ENCODE assay signal across 2 cellular contexts in genomic region chr17:43816336-43817320, GRCh38.
TF ChIP-seq lines count a peak whose summit lies in the region.

No MANE protein-coding gene starts in this region.

TF ChIP-seq in HEK293, 187 proteins besides CTCF, POLR2A, EP300 and RAD21 (continued from another document):
- TF ChIP-seq, protein P1, sequence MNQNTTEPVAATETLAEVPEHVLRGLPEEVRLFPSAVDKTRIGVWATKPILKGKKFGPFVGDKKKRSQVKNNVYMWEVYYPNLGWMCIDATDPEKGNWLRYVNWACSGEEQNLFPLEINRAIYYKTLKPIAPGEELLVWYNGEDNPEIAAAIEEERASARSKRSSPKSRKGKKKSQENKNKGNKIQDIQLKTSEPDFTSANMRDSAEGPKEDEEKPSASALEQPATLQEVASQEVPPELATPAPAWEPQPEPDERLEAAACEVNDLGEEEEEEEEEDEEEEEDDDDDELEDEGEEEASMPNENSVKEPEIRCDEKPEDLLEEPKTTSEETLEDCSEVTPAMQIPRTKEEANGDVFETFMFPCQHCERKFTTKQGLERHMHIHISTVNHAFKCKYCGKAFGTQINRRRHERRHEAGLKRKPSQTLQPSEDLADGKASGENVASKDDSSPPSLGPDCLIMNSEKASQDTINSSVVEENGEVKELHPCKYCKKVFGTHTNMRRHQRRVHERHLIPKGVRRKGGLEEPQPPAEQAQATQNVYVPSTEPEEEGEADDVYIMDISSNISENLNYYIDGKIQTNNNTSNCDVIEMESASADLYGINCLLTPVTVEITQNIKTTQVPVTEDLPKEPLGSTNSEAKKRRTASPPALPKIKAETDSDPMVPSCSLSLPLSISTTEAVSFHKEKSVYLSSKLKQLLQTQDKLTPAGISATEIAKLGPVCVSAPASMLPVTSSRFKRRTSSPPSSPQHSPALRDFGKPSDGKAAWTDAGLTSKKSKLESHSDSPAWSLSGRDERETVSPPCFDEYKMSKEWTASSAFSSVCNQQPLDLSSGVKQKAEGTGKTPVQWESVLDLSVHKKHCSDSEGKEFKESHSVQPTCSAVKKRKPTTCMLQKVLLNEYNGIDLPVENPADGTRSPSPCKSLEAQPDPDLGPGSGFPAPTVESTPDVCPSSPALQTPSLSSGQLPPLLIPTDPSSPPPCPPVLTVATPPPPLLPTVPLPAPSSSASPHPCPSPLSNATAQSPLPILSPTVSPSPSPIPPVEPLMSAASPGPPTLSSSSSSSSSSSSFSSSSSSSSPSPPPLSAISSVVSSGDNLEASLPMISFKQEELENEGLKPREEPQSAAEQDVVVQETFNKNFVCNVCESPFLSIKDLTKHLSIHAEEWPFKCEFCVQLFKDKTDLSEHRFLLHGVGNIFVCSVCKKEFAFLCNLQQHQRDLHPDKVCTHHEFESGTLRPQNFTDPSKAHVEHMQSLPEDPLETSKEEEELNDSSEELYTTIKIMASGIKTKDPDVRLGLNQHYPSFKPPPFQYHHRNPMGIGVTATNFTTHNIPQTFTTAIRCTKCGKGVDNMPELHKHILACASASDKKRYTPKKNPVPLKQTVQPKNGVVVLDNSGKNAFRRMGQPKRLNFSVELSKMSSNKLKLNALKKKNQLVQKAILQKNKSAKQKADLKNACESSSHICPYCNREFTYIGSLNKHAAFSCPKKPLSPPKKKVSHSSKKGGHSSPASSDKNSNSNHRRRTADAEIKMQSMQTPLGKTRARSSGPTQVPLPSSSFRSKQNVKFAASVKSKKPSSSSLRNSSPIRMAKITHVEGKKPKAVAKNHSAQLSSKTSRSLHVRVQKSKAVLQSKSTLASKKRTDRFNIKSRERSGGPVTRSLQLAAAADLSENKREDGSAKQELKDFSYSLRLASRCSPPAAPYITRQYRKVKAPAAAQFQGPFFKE (tag by site-specific recombination; IDR thresholded peaks at IDR 0.05; ENCODE audit: borderline replicate concordance), result no peak
- TF ChIP-seq ZNF555 (tag by site-specific recombination; conservative IDR thresholded peaks at IDR 0.05), result no peak

TF ChIP-seq in SK-N-SH treated with all-trans-retinoic acid at 6 μM for 48 hours, 23 proteins besides CTCF, POLR2A, EP300 and RAD21 (continued from another document):
- TF ChIP-seq, protein P2, sequence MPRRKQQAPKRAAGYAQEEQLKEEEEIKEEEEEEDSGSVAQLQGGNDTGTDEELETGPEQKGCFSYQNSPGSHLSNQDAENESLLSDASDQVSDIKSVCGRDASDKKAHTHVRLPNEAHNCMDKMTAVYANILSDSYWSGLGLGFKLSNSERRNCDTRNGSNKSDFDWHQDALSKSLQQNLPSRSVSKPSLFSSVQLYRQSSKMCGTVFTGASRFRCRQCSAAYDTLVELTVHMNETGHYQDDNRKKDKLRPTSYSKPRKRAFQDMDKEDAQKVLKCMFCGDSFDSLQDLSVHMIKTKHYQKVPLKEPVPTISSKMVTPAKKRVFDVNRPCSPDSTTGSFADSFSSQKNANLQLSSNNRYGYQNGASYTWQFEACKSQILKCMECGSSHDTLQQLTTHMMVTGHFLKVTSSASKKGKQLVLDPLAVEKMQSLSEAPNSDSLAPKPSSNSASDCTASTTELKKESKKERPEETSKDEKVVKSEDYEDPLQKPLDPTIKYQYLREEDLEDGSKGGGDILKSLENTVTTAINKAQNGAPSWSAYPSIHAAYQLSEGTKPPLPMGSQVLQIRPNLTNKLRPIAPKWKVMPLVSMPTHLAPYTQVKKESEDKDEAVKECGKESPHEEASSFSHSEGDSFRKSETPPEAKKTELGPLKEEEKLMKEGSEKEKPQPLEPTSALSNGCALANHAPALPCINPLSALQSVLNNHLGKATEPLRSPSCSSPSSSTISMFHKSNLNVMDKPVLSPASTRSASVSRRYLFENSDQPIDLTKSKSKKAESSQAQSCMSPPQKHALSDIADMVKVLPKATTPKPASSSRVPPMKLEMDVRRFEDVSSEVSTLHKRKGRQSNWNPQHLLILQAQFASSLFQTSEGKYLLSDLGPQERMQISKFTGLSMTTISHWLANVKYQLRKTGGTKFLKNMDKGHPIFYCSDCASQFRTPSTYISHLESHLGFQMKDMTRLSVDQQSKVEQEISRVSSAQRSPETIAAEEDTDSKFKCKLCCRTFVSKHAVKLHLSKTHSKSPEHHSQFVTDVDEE (CRISPR knock-in tag; IDR thresholded peaks at IDR 0.05), result no peak
